In the genomic region with DNA sequence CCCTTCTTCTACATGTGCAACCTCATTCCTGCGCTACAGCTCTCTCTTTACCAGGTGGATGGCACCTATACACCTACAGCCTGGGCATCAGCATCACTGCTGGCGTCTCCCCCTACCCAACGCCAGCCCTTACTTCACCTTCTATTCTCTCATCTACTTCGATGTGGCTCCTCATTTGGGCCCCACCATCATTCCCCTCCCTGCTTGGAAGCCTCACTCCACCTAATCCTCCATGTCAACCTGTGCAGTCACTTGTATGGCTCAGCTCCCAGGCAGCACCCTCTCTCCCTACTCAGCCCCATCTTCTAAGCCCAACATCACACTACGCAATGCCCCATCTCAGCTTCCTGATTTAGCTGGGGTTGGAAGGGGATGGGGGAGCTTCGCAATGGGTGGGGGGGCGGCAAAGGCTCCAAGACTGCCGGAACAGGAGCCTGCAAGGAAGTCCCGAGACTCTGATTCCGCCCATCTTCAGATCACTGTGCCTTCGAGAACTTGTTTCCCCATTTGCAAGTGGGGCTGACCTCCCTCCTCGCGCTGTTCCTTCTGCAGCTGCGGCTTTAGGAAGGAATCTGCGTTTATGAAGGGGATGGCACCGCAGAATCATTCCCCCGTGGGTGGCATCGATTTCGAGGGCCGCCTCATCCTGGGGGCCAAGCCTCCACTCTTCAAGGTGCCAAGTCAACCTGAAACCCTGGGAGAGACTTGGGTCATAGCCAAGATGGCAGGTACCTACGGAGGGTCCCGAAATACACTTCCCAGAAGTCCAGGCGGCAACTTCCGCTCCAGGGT, we compare ENCODE assay signal across 9 cellular contexts. TPM values are rescaled to one million over a fixed set of nuclear protein-coding genes. Genes with fewer than 3 reads are reported as not detected.
A peak's percentile ranks its signal among the peaks of the same experiment; 100 is the strongest.
DNase-seq lines count a peak whose midpoint lies in the region; ATAC-seq and TF ChIP-seq lines count a peak whose summit lies in the region.
"Had no signal": no experiment of that assay in that cellular context is flagged by ENCODE, and none has a peak within 500 bp of the region (broad histone marks: within the 10 kb centered on the region; RNA-seq: fewer than 3 reads in every experiment).

No MANE protein-coding gene starts in this region.

- H3K9me3 Mint-ChIP-seq in activated T-cell treated with anti-CD3 and anti-CD28 coated beads, Interleukin-2, amount 50 U/mL, for 4 hours = no peaks in the 10 kb centered on the region

- intact Hi-C loops in tibial artery (cut with DNase I; ENCODE audit: low total_unique reads) = no loop called here

- peak; percentile 1 for DNase-seq in activated T-cell treated with anti-CD3 and anti-CD28 coated beads, Interleukin-2, amount 50 U/mL, for 4 hours
- DNase-seq in activated T-cell treated with anti-CD3 and anti-CD28 coated beads, Interleukin-2, amount 50 U/mL, for 48 hours = no peak
- DNase-seq in astrocyte of the spinal cord (ENCODE audit: low read depth, low spot score) (no peak), lung (ENCODE audit: low spot score) (no peak), tibial artery (peak in 1 of 2 donors; percentile 63), HPDE6-E6E7 (ENCODE audit: extremely low spot score) (no peak), cerebellar nuclear complex (lab: John Stamatoyannopoulos, UW) (no peak)
- DNase-seq: NCI-H1930 had no signal

- no peaks in the 10 kb centered on the region for H3K27me3 Mint-ChIP-seq in activated T-cell treated with anti-CD3 and anti-CD28 coated beads, Interleukin-2, amount 50 U/mL, for 4 hours (ENCODE audit: low read depth)

- peaks cover 12% of the 10 kb centered on the region for H3K36me3 Mint-ChIP-seq in activated T-cell treated with anti-CD3 and anti-CD28 coated beads, Interleukin-2, amount 50 U/mL, for 4 hours (ENCODE audit: insufficient read depth)

- H3K4me1 Mint-ChIP-seq in activated T-cell treated with anti-CD3 and anti-CD28 coated beads, Interleukin-2, amount 50 U/mL, for 4 hours (ENCODE audit: low read depth) = peaks cover 31% of the 10 kb centered on the region

- WGBS in lung, 2 donors = 33 to 36% methylated on average over 23 to 24 of the region's 24 CpGs

- H3K27ac ChIP-seq in lung (ENCODE audit: low read depth in 1 of 2, low read length in 1 of 2) (peak overlapping the region; percentile 71 to 96), tibial artery (peak overlapping the region; percentile 86 to 91)

- in situ Hi-C loops in astrocyte of the spinal cord (cut with HindIII; ENCODE audit: low sequenced_read_pairs) = no loop called here

- peak overlapping the region; percentile 97 for H3K4me3 Mint-ChIP-seq in activated T-cell treated with anti-CD3 and anti-CD28 coated beads, Interleukin-2, amount 50 U/mL, for 4 hours

- H3K4me1 ChIP-seq in lung (ENCODE audit: control insufficient read depth in 2 of 2, insufficient read depth in 2 of 2, low read length in 2 of 2) (peaks cover 0 to 5% of the 10 kb centered on the region in 2 donors), tibial artery (peaks cover 0 to 33% (median 24%) of the 10 kb centered on the region in 4 donors)

- H3K9me3 ChIP-seq in lung (ENCODE audit: control insufficient read depth in 2 of 2, insufficient read depth in 1 of 2, low read length in 1 of 2) (no peaks in the 10 kb centered on the region), tibial artery (no peaks in the 10 kb centered on the region)

- ATAC-seq in activated T-cell treated with anti-CD3 and anti-CD28 coated beads, Interleukin-2, amount 50 U/mL, for 4 hours = no peak
- ATAC-seq in lung (ENCODE audit: insufficient read depth, low FRiP score) = no peak
- ATAC-seq in GM19328 (IDR thresholded peaks at IDR 0.05; ENCODE audit: unreplicated experiment) = no peak

- H3K27me3 ChIP-seq in lung (ENCODE audit: control insufficient read depth, insufficient read depth) = no peaks in the 10 kb centered on the region
- no peaks in the 10 kb centered on the region for H3K27me3 ChIP-seq in tibial artery

- H3K36me3 ChIP-seq in lung (ENCODE audit: control insufficient read depth in 2 of 2, insufficient read depth in 2 of 2, low read length in 2 of 2) = peaks cover 0 to 19% of the 10 kb centered on the region in 2 donors
- H3K36me3 ChIP-seq in tibial artery = peaks cover 0 to 31% (median 8%) of the 10 kb centered on the region in 3 donors

- TF ChIP-seq CTCF in astrocyte of the spinal cord (IDR thresholded peaks at IDR 0.05; ENCODE audit: low read depth, low read length) (no peak), lung (IDR thresholded peaks at IDR 0.05; ENCODE audit: control extremely low read depth, extremely low read depth) (no peak), tibial artery (IDR thresholded peaks at IDR 0.05) (no peak)

- peak overlapping the region; percentile 74 for H3K4me3 ChIP-seq in astrocyte of the spinal cord (ENCODE audit: low read depth, low read length)
- H3K4me3 ChIP-seq in lung = peak overlapping the region; percentile 19
- H3K4me3 ChIP-seq in tibial artery = peak overlapping the region; percentile 59 to 63

RNA-seq across cellular contexts. Expression of a gene that starts 0.9 kb away (rescaled TPM):
- 10 to 100 TPM; 12.4 to 16.9 (median 12.7) TPM for total RNA-seq in activated T-cell treated with anti-CD3 and anti-CD28 coated beads, Interleukin-2, amount 50 U/mL, for 4 hours
- 10 to 100 TPM; 28.4 to 37.5 TPM for total RNA-seq in lung
- polyA plus RNA-seq in lung = 10 to 100 TPM; 19.2 to 31.7 TPM

RNA-seq across cellular contexts. Expression of a gene that starts 13.8 kb away (rescaled TPM):
- total RNA-seq in activated T-cell treated with anti-CD3 and anti-CD28 coated beads, Interleukin-2, amount 50 U/mL, for 4 hours = 100 to 1,000 TPM; 138 to 155 (median 153) TPM
- 10 to 100 TPM; 25.9 to 55.6 TPM for total RNA-seq in lung
- 10 to 100 TPM; 55.7 to 60.7 TPM for polyA plus RNA-seq in lung

RNA-seq across cellular contexts. Expression of a gene that starts 17.3 kb away (rescaled TPM):
- total RNA-seq in activated T-cell treated with anti-CD3 and anti-CD28 coated beads, Interleukin-2, amount 50 U/mL, for 4 hours = 100 to 1,000 TPM; 117 to 128 (median 119) TPM
- 100 to 1,000 TPM in 1 of 2 donors, 10 to 100 TPM in 1; 87.7 to 156 TPM for total RNA-seq in lung
- polyA plus RNA-seq in lung = 100 to 1,000 TPM; 227 to 309 TPM

RNA-seq across cellular contexts. Expression of a gene that starts 28.4 kb away (rescaled TPM):
- 100 to 1,000 TPM; 850 to 963 (median 920) TPM for total RNA-seq in activated T-cell treated with anti-CD3 and anti-CD28 coated beads, Interleukin-2, amount 50 U/mL, for 4 hours
- total RNA-seq in lung = 100 to 1,000 TPM; 171 to 250 TPM
- 100 to 1,000 TPM; 175 to 188 TPM for polyA plus RNA-seq in lung

RNA-seq across cellular contexts. Expression of a gene that starts 52.6 kb away (rescaled TPM):
- 10 to 100 TPM; 15.4 to 16.7 (median 16.1) TPM for total RNA-seq in activated T-cell treated with anti-CD3 and anti-CD28 coated beads, Interleukin-2, amount 50 U/mL, for 4 hours
- 10 to 100 TPM in 1 of 2 donors, 1 to 10 TPM in 1; 6.0 to 20.2 TPM for total RNA-seq in lung
- polyA plus RNA-seq in lung = 1 to 10 TPM; 7.7 to 9.6 TPM

Comparison
In these comparisons a context has a peak if more than half of its experiments do, and no peak if none do; other contexts are left out.
1. H3K4me3 ChIP-seq: peak in every context shown above with its lines; median percentile 74 in astrocyte of the spinal cord; 61 in tibial artery; 19 in lung.